Comparison of ENCODE assay signal across 24 cellular contexts in genomic region chr5:60489377-60489776, GRCh38.
DNase-seq lines count a peak whose midpoint lies in the region; ATAC-seq and TF ChIP-seq lines count a peak whose summit lies in the region.
"Had no signal": no experiment of that assay in that cellular context is flagged by ENCODE, and none has a peak within 500 bp of the region (broad histone marks: within the 10 kb centered on the region; RNA-seq: fewer than 3 reads in every experiment).

No MANE protein-coding gene starts in this region.

- H3K27me3 ChIP-seq in PC-3 (ENCODE audit: low read length) (peaks cover 7% of the 10 kb centered on the region; the same call in 1 of the 2 replicates), dorsolateral prefrontal cortex (no peaks in the 10 kb centered on the region), muscle layer of duodenum (ENCODE audit: low read depth, low read length) (no peaks in the 10 kb centered on the region)
- H3K27me3 ChIP-seq: BLaER1, body of pancreas, heart left ventricle, upper lobe of left lung had no signal

- H3K27ac Mint-ChIP-seq in activated naive CD8-positive, alpha-beta T cell treated with anti-CD3 and anti-CD28 coated beads for 36 hours = no peak overlapping the region
- H3K27ac Mint-ChIP-seq: activated CD4-positive, alpha-beta T cell treated with anti-CD3 and anti-CD28 coated beads for 36 hours; T-helper 17 cell had no signal

- H3K4me1 ChIP-seq in PC-3 (ENCODE audit: insufficient read depth, low read length) (peaks cover 15% of the 10 kb centered on the region), muscle layer of duodenum (ENCODE audit: control insufficient read depth in 1 of 2, insufficient read depth in 2 of 2, low read length in 2 of 2) (no peaks in the 10 kb centered on the region)
- H3K4me1 ChIP-seq: BLaER1, heart left ventricle, upper lobe of left lung had no signal

- H2AFZ ChIP-seq in PC-3 (ENCODE audit: low read length) = no peak overlapping the region

- H3K36me3 ChIP-seq in PC-3 (ENCODE audit: low read depth, low read length) = no peaks in the 10 kb centered on the region
- no peaks in the 10 kb centered on the region for H3K36me3 ChIP-seq in muscle layer of duodenum (ENCODE audit: control insufficient read depth in 1 of 2, insufficient read depth in 2 of 2, low read length in 2 of 2)
- H3K36me3 ChIP-seq: BLaER1, heart left ventricle, MG63, upper lobe of left lung had no signal

- H3K27me3 Mint-ChIP-seq in activated naive CD8-positive, alpha-beta T cell treated with anti-CD3 and anti-CD28 coated beads for 36 hours = no peaks in the 10 kb centered on the region
- H3K27me3 Mint-ChIP-seq: activated CD4-positive, alpha-beta T cell treated with anti-CD3 and anti-CD28 coated beads for 36 hours; T-helper 17 cell had no signal

- no peaks in the 10 kb centered on the region for H3K9me3 Mint-ChIP-seq in activated naive CD8-positive, alpha-beta T cell treated with anti-CD3 and anti-CD28 coated beads for 36 hours

- no peaks in the 10 kb centered on the region for H3F3A ChIP-seq in PC-3 (ENCODE audit: low read length, unreplicated experiment)

- no peak for DNase-seq in PC-3
- DNase-seq in dorsolateral prefrontal cortex = no peak
- DNase-seq in superior temporal gyrus (ENCODE audit: extremely low spot score) = peak; percentile 40
- DNase-seq in activated naive CD8-positive, alpha-beta T cell treated with anti-CD3 and anti-CD28 coated beads for 36 hours = no peak
- DNase-seq in MV-4-11 (lab: John Stamatoyannopoulos, UW) = no peak
- DNase-seq in hippocampal formation (lab: John Stamatoyannopoulos, UW) = no peak
- DNase-seq in LoVo (ENCODE audit: low spot score) = no peak
- DNase-seq: activated CD4-positive, alpha-beta T cell treated with anti-CD3 and anti-CD28 coated beads for 36 hours; activated CD8-positive, alpha-beta memory T cell treated with anti-CD3 and anti-CD28 coated beads for 24 hours; activated gamma-delta T cell; body of pancreas; DND-41; HCEC 1CT; heart left ventricle; MG63; NCI-H1436; posterior cingulate gyrus; SK-N-SH; stimulated activated naive CD4-positive, alpha-beta T cell treated with Interleukin-2 at 50 U/mL for 16 hours; T-helper 17 cell; upper lobe of left lung had no signal

- no peak overlapping the region for H3K27ac ChIP-seq in PC-3 (ENCODE audit: low read length)
- peak overlapping the region in 55 of 59 donors; percentile 4 to 88 (median 75) for H3K27ac ChIP-seq in dorsolateral prefrontal cortex
- H3K27ac ChIP-seq in muscle layer of duodenum (ENCODE audit: low read length) = peak overlapping the region; percentile 65
- H3K27ac ChIP-seq: BLaER1, body of pancreas, upper lobe of left lung had no signal

- no peak for TF ChIP-seq CTCF in PC-3 (conservative IDR thresholded peaks at IDR 0.05; ENCODE audit: low read depth, low read length)
- TF ChIP-seq CTCF in dorsolateral prefrontal cortex (IDR thresholded peaks at IDR 0.05 in 54 of 56, conservative IDR thresholded peaks at IDR 0.05 in 2 of 56; ENCODE audit: low read depth in 1 of 56, partially characterized antibody in 56 of 56) = no peak

- ATAC-seq in PC-3 = no peak
- ATAC-seq: activated CD4-positive, alpha-beta T cell treated with anti-CD3 and anti-CD28 coated beads for 36 hours; body of pancreas; heart left ventricle; K562; T-helper 17 cell had no signal

- no peaks in the 10 kb centered on the region for H3K9me3 ChIP-seq in PC-3 (ENCODE audit: low read length)
- no peaks in the 10 kb centered on the region for H3K9me3 ChIP-seq in muscle layer of duodenum (ENCODE audit: control insufficient read depth in 1 of 2, low read length in 2 of 2)
- H3K9me3 ChIP-seq: body of pancreas, heart left ventricle, MG63, SK-N-SH, upper lobe of left lung had no signal

- no peaks in the 10 kb centered on the region for H3K36me3 Mint-ChIP-seq in activated naive CD8-positive, alpha-beta T cell treated with anti-CD3 and anti-CD28 coated beads for 36 hours

- H3K4me3 ChIP-seq in PC-3 (ENCODE audit: low read length) (no peak overlapping the region), dorsolateral prefrontal cortex (peak overlapping the region in 57 of 59 donors; percentile 9 to 66 (median 47)), muscle layer of duodenum (ENCODE audit: low read depth in 1 of 2, low read length in 2 of 2) (peak overlapping the region; percentile 59)
- H3K4me3 ChIP-seq: BLaER1, body of pancreas, heart left ventricle, K562, MG63, upper lobe of left lung had no signal

- H3K9ac ChIP-seq in PC-3 (ENCODE audit: low read length) = no peak overlapping the region
- H3K9ac ChIP-seq: BLaER1, SK-N-SH had no signal

- intact Hi-C loops in PC-3 (cut with micrococcal nuclease) (no loop called here), dorsolateral prefrontal cortex (cut with DNase I) (no loop called here)

- H3K4me1 Mint-ChIP-seq in activated naive CD8-positive, alpha-beta T cell treated with anti-CD3 and anti-CD28 coated beads for 36 hours = no peaks in the 10 kb centered on the region
- H3K4me1 Mint-ChIP-seq: activated CD4-positive, alpha-beta T cell treated with anti-CD3 and anti-CD28 coated beads for 36 hours; T-helper 17 cell had no signal

- H3K79me2 ChIP-seq in PC-3 (ENCODE audit: low read length) = no peaks in the 10 kb centered on the region

- POLR2A ChIA-PET in PC-3 (lab: Charles Lee; ENCODE audit: unreplicated experiment) = no interaction called here

- no peaks in the 10 kb centered on the region for H4K20me1 ChIP-seq in PC-3 (ENCODE audit: low read length)
- H4K20me1 ChIP-seq: BLaER1 had no signal

- BruUV-seq in PC-3 (replicated peaks; lab: Mats Ljungman, UMichigan) = no TSS peak

- peak overlapping the region; percentile 82; the same call in 1 of the 2 replicates for H3K4me2 ChIP-seq in PC-3 (ENCODE audit: low read length)
- H3K4me2 ChIP-seq: BLaER1 had no signal

- no peak overlapping the region for H3K4me3 Mint-ChIP-seq in activated naive CD8-positive, alpha-beta T cell treated with anti-CD3 and anti-CD28 coated beads for 36 hours
- H3K4me3 Mint-ChIP-seq: activated CD4-positive, alpha-beta T cell treated with anti-CD3 and anti-CD28 coated beads for 36 hours; T-helper 17 cell had no signal

- CTCF ChIA-PET in PC-3 (lab: Charles Lee) = no interaction called here

- no peaks in the 10 kb centered on the region for H3K9me2 ChIP-seq in PC-3 (replicated peaks; ENCODE audit: low read length)
- H3K9me2 ChIP-seq: SK-N-SH had no signal
